In genomic region chr6:84774174-84775158, GRCh38 we compare ENCODE assay signal across 8 cellular contexts. TPM values are rescaled to one million over a fixed set of nuclear protein-coding genes. Genes with fewer than 3 reads are reported as not detected.
A peak's percentile ranks its signal among the peaks of the same experiment; 100 is the strongest.
DNase-seq lines count a peak whose midpoint lies in the region; ATAC-seq, FAIRE-seq and TF ChIP-seq lines count a peak whose summit lies in the region.

No MANE protein-coding gene starts in this region.

- no peaks in the 10 kb centered on the region for H3K9me3 Mint-ChIP-seq in activated T-cell treated with anti-CD3 and anti-CD28 coated beads, Interleukin-2, amount 50 U/mL, for 24 hours
- H3K9me3 Mint-ChIP-seq in activated T-helper 2 cell treated with anti-CD3 and anti-CD28 coated beads, Interferon-gamma antibody, Interleukin-2, Interleukin-4, amounts not matched to agents 10 μg/mL and 5 μg/mL and 100 μg/mL, durations not matched to agents 14 hours and 24 hours and 36 hours: no peaks in the 10 kb centered on the region

- no peaks in the 10 kb centered on the region for H3K9me1 ChIP-seq in K562 (ENCODE audit: control insufficient read depth, insufficient read depth, low read length)
- H3K9me1 ChIP-seq in keratinocyte (ENCODE audit: control insufficient read depth, extremely low read depth, insufficient read depth, low read length): no peaks in the 10 kb centered on the region

- no peaks in the 10 kb centered on the region for H3K36me3 ChIP-seq in K562 (ENCODE audit: control insufficient read depth, insufficient read depth, low read length)
- no peaks in the 10 kb centered on the region for H3K36me3 ChIP-seq in keratinocyte (ENCODE audit: control insufficient read depth in 2 of 2, extremely low read depth in 1 of 2, insufficient read depth in 2 of 2, low read length in 2 of 2)
- no peaks in the 10 kb centered on the region for H3K36me3 ChIP-seq in thoracic aorta

- peak overlapping the region; percentile 37 for H3K4me3 ChIP-seq in K562
- H3K4me3 ChIP-seq in keratinocyte (ENCODE audit: control insufficient read depth in 2 of 3, extremely low read depth in 1 of 3, insufficient read depth in 2 of 3, low read depth in 1 of 3, low read length in 3 of 3): peak overlapping the region; percentile 5 to 17 (median 6)
- peak overlapping the region; percentile 76 for H3K4me3 ChIP-seq in thoracic aorta

- peak; percentile 35 for DNase-seq in activated T-cell treated with anti-CD3 and anti-CD28 coated beads, Interleukin-2, amount 50 U/mL, for 24 hours
- DNase-seq in activated T-cell treated with anti-CD3 and anti-CD28 coated beads for 4 hours: no peak
- DNase-seq in K562 (ENCODE audit: extremely low read depth in 1 of 4, low spot score in 3 of 4): peak; percentile 46 to 60 (median 52)
- no peak for DNase-seq in keratinocyte (ENCODE audit: low read depth, low spot score)
- no peak for DNase-seq in thoracic aorta (ENCODE audit: low spot score)
- DNase-seq in activated T-helper 2 cell treated with anti-CD3 and anti-CD28 coated beads, Interferon-gamma antibody, Interleukin-2, Interleukin-4, amounts not matched to agents 10 μg/mL and 5 μg/mL and 100 μg/mL, durations not matched to agents 14 hours and 24 hours and 36 hours (ENCODE audit: low spot score): no peak
- DNase-seq in NK-92 (lab: John Stamatoyannopoulos, UW; ENCODE audit: unreplicated experiment): no peak

- intact Hi-C loops in K562 (cut with micrococcal nuclease): loop anchor here (5.0 to 10.0 kb wide), 2 partner anchors 190 to 347 kb away; no protein-coding TSS in a partner anchor
- intact Hi-C loops in activated T-helper 2 cell treated with anti-CD3 and anti-CD28 coated beads, Interferon-gamma antibody, Interleukin-2, Interleukin-4, amounts not matched to agents 10 μg/mL and 5 μg/mL and 100 μg/mL, durations not matched to agents 14 hours and 24 hours and 36 hours (cut with micrococcal nuclease): loop anchor here (1.0 to 10.0 kb wide), 2 partner anchors 10 to 550 kb away; partner anchors contain the start of gene TBX18

- peaks cover 75% of the 10 kb centered on the region for H3K27me3 Mint-ChIP-seq in activated T-cell treated with anti-CD3 and anti-CD28 coated beads, Interleukin-2, amount 50 U/mL, for 24 hours
- H3K27me3 Mint-ChIP-seq in activated T-helper 2 cell treated with anti-CD3 and anti-CD28 coated beads, Interferon-gamma antibody, Interleukin-2, Interleukin-4, amounts not matched to agents 10 μg/mL and 5 μg/mL and 100 μg/mL, durations not matched to agents 14 hours and 24 hours and 36 hours (ENCODE audit: low read depth): peaks cover 61% of the 10 kb centered on the region

- H3K79me2 ChIP-seq in K562 (ENCODE audit: control insufficient read depth, insufficient read depth, low read length) (no peaks in the 10 kb centered on the region), keratinocyte (ENCODE audit: control insufficient read depth, insufficient read depth, low read length) (no peaks in the 10 kb centered on the region)

- no peak for TF ChIP-seq EP300 in K562 (IDR thresholded peaks at IDR 0.05; ENCODE audit: low read length)

- H3K4me2 ChIP-seq in K562 (ENCODE audit: insufficient read depth, low read length) (peak overlapping the region; percentile 61; the same call in 1 of the 2 replicates), keratinocyte (ENCODE audit: control insufficient read depth, extremely low read depth, insufficient read depth, low read depth, low read length) (peak overlapping the region; percentile 49)

- H3K4me1 ChIP-seq in K562 (replicated peaks in 1 of 2; ENCODE audit: control insufficient read depth in 2 of 2, insufficient read depth in 2 of 2, low read length in 2 of 2) (peaks cover under 1 to 22% of the 10 kb centered on the region in 2 experiments; a peak in 2 of 5 replicates), keratinocyte (ENCODE audit: control insufficient read depth, extremely low read depth, insufficient read depth, low read length) (no peaks in the 10 kb centered on the region), thoracic aorta (ENCODE audit: control insufficient read depth in 1 of 2, low read depth in 2 of 2) (no peaks in the 10 kb centered on the region)

- ATAC-seq in HG03432 (IDR thresholded peaks at IDR 0.05; ENCODE audit: unreplicated experiment) (peak; percentile 90), K562 (peak; percentile 92), thoracic aorta (ENCODE audit: insufficient number of reproducible peaks, low FRiP score, low read depth) (peak; percentile 65)

- H4K20me1 ChIP-seq in K562 (replicated peaks; ENCODE audit: control insufficient read depth, insufficient read depth, low read length) (no peaks in the 10 kb centered on the region), keratinocyte (ENCODE audit: control insufficient read depth, extremely low read depth, insufficient read depth, low read length) (no peaks in the 10 kb centered on the region)

- FAIRE-seq in K562 (lab: Jason Lieb, UNC) (no peak), keratinocyte (lab: Jason Lieb, UNC) (no peak)

- TF ChIP-seq CTCF in K562 (IDR thresholded peaks at IDR 0.05 in 2 of 3, conservative IDR thresholded peaks at IDR 0.05 in 1 of 3; ENCODE audit: insufficient read depth in 2 of 3, low read depth in 1 of 3, low read length in 3 of 3) (peak; percentile 48 to 68 (median 54); a peak in 5 of 6 replicates), keratinocyte (optimal IDR thresholded peaks at IDR 0.05 in 1 of 3, IDR thresholded peaks at IDR 0.05 in 1 of 3, conservative IDR thresholded peaks at IDR 0.05 in 1 of 3; ENCODE audit: extremely low read depth in 1 of 3, insufficient read depth in 2 of 3, low read length in 3 of 3) (peak in 2 of 3 experiments; percentile 54 to 78), thoracic aorta (IDR thresholded peaks at IDR 0.05) (peak; percentile 79)

- CTCF ChIA-PET in K562 (lab: Yijun Ruan, JAX; ENCODE audit: low intra/inter-chr PET ratio): interaction anchor here (0.5 kb wide), 1 partner anchor 197 kb away, joined by 3 read pairs; no protein-coding TSS in a partner anchor

- in situ Hi-C loops in K562 (cut with MboI): loop anchor here (25.0 kb wide), 2 partner anchors 887 to 1913 kb away; no protein-coding TSS in a partner anchor

- H2AFZ ChIP-seq in K562 (ENCODE audit: low read depth, low read length) (peak overlapping the region; percentile 76), keratinocyte (ENCODE audit: control insufficient read depth, low read length) (no peak overlapping the region)

- H3K27ac Mint-ChIP-seq in activated T-cell treated with anti-CD3 and anti-CD28 coated beads, Interleukin-2, amount 50 U/mL, for 24 hours: no peak overlapping the region
- H3K27ac Mint-ChIP-seq in activated T-helper 2 cell treated with anti-CD3 and anti-CD28 coated beads, Interferon-gamma antibody, Interleukin-2, Interleukin-4, amounts not matched to agents 10 μg/mL and 5 μg/mL and 100 μg/mL, durations not matched to agents 14 hours and 24 hours and 36 hours: no peak overlapping the region

- POLR2A ChIA-PET in K562 (lab: Yijun Ruan, JAX): interaction anchor here (1.3 to 6.3 kb wide), 2 partner anchors 9 to 11 kb away, joined by 5 to 35 read pairs; partner anchors contain the start of gene TBX18

- H3K27ac ChIP-seq in K562 (ENCODE audit: extremely low read depth, low read depth, low read length): peak overlapping the region; percentile 37; the same call in 1 of the 3 replicates
- H3K27ac ChIP-seq in keratinocyte (ENCODE audit: control insufficient read depth, insufficient read depth, low read length): no peak overlapping the region
- peak overlapping the region; percentile 95 to 96 for H3K27ac ChIP-seq in thoracic aorta

- WGBS in K562 (ENCODE audit: insufficient coverage, low coverage, missing lambda C conversion rate): 65% methylated on average over 46 of the region's 87 CpGs

- H3K4me1 Mint-ChIP-seq in activated T-cell treated with anti-CD3 and anti-CD28 coated beads, Interleukin-2, amount 50 U/mL, for 24 hours (ENCODE audit: low read depth): peaks cover 4% of the 10 kb centered on the region
- H3K4me1 Mint-ChIP-seq in activated T-helper 2 cell treated with anti-CD3 and anti-CD28 coated beads, Interferon-gamma antibody, Interleukin-2, Interleukin-4, amounts not matched to agents 10 μg/mL and 5 μg/mL and 100 μg/mL, durations not matched to agents 14 hours and 24 hours and 36 hours (ENCODE audit: low read depth): peaks cover 4% of the 10 kb centered on the region

- H3K9me3 ChIP-seq in K562 (replicated peaks; ENCODE audit: control insufficient read depth, insufficient read depth, low read depth, low read length) (no peaks in the 10 kb centered on the region), keratinocyte (ENCODE audit: control insufficient read depth, low read depth, low read length) (no peaks in the 10 kb centered on the region), thoracic aorta (no peaks in the 10 kb centered on the region)

- TF ChIP-seq POLR2A in K562 (conservative IDR thresholded peaks at IDR 0.05): 0 out of 2 replicates have a peak, but pooled peaks have one; percentile 1

- peaks cover 0 to 2% of the 10 kb centered on the region in 2 experiments; a peak in 2 of 5 replicates for H3K27me3 ChIP-seq in K562 (ENCODE audit: control insufficient read depth in 2 of 2, insufficient read depth in 2 of 2, low read length in 2 of 2)
- H3K27me3 ChIP-seq in keratinocyte (ENCODE audit: control insufficient read depth, extremely low read depth, insufficient read depth, low read length): peaks cover 37% of the 10 kb centered on the region
- no peaks in the 10 kb centered on the region for H3K27me3 ChIP-seq in thoracic aorta (replicated peaks; ENCODE audit: insufficient read depth)

- H3K36me3 Mint-ChIP-seq in activated T-cell treated with anti-CD3 and anti-CD28 coated beads, Interleukin-2, amount 50 U/mL, for 24 hours (ENCODE audit: low read depth): no peaks in the 10 kb centered on the region
- no peaks in the 10 kb centered on the region for H3K36me3 Mint-ChIP-seq in activated T-helper 2 cell treated with anti-CD3 and anti-CD28 coated beads, Interferon-gamma antibody, Interleukin-2, Interleukin-4, amounts not matched to agents 10 μg/mL and 5 μg/mL and 100 μg/mL, durations not matched to agents 14 hours and 24 hours and 36 hours (ENCODE audit: low read depth)

- peak; percentile 20 to 49; a peak in 3 of 4 replicates for TF ChIP-seq RAD21 in K562 (CRISPR knock-in tag; conservative IDR thresholded peaks at IDR 0.05 in 1 of 2, IDR thresholded peaks at IDR 0.05 in 1 of 2)

- H3K9ac ChIP-seq in K562 (ENCODE audit: insufficient read depth in 1 of 2, low read depth in 2 of 2, low read length in 2 of 2): peak overlapping the region; percentile 60 to 87
- no peak overlapping the region for H3K9ac ChIP-seq in keratinocyte (ENCODE audit: control insufficient read depth, extremely low read depth, insufficient read depth, low read length)

- dilution Hi-C loops in keratinocyte (cut with MboI; ENCODE audit: extremely low pct_ligation_motif_present, low sequenced_read_pairs): no loop called here

- H3K4me3 Mint-ChIP-seq in activated T-cell treated with anti-CD3 and anti-CD28 coated beads, Interleukin-2, amount 50 U/mL, for 24 hours: no peak overlapping the region
- no peak overlapping the region for H3K4me3 Mint-ChIP-seq in activated T-helper 2 cell treated with anti-CD3 and anti-CD28 coated beads, Interferon-gamma antibody, Interleukin-2, Interleukin-4, amounts not matched to agents 10 μg/mL and 5 μg/mL and 100 μg/mL, durations not matched to agents 14 hours and 24 hours and 36 hours (ENCODE audit: low read depth)

- TSS peak; percentile 69 for BruUV-seq in K562 (replicated peaks; lab: Mats Ljungman, UMichigan)

RNA-seq across cellular contexts. Expression of gene TBX18, which starts 10.1 kb away (rescaled TPM):
- total RNA-seq in K562 (2011; cell fraction: chromatin; rRNA removed; ENCODE audit: low replicate concordance): 48.3 and 55.1 TPM in 2 replicates
- total RNA-seq in K562 (2011; cell fraction: nucleolus; rRNA removed): 26.8 and 27.0 TPM in 2 replicates
- total RNA-seq in K562 (2011; cell fraction: nucleoplasm; rRNA removed): 29.4 and 61.1 TPM in 2 replicates
- 22.0 and 22.7 TPM in 2 replicates for total RNA-seq in K562 (2014; rRNA removed)
- 18.3 and 21.1 TPM in 2 replicates for total RNA-seq in K562 (2014; rRNA removed; fragmentation: Illumina TruSeq; extraction: Trizol)
- total RNA-seq in K562 (2015; rRNA removed; fragmentation: Illumina TruSeq; extraction: Trizol): 18.1 and 20.7 TPM in 2 replicates
- 28.0 and 32.9 TPM in 2 replicates for total RNA-seq in K562 (2021)
- polyA plus RNA-seq in K562 (2011; rRNA removed): 36.1 and 41.4 TPM in 2 replicates
- 32.0 and 43.8 TPM in 2 replicates for polyA plus RNA-seq in K562 (2011; cell fraction: cytosol; rRNA removed)
- polyA plus RNA-seq in K562 (2011; cell fraction: nucleus; rRNA removed): 78.3 and 79.7 TPM in 2 replicates
- 18.2 and 18.7 TPM in 2 replicates for polyA plus RNA-seq in K562 (2012)
- 17.6 and 22.8 TPM in 2 replicates for polyA plus RNA-seq in K562 (2014; fragmentation: Illumina TruSeq; extraction: Trizol)
- polyA plus RNA-seq in K562 (2014; fragmentation: Nextera tagmentation; extraction: Ambion mirVana): 1 to 10 TPM; 4.0 to 4.8 TPM
- 19.2 and 26.8 TPM in 2 replicates for polyA plus RNA-seq in K562 (2014; rRNA removed)
- polyA minus RNA-seq in K562 (2011; rRNA and poly(A)+ RNA removed): 71.1 and 83.2 TPM in 2 replicates
- 24.1 and 25.9 TPM in 2 replicates for polyA minus RNA-seq in K562 (2011; cell fraction: cytosol; rRNA and poly(A)+ RNA removed)
- polyA minus RNA-seq in K562 (2011; cell fraction: nucleus; rRNA and poly(A)+ RNA removed): 79.0 and 112 TPM in 2 replicates
- polyA plus RNA-seq in keratinocyte: 0.01 to 0.03 TPM (median 0.03 TPM) in 3 replicates
- not detected for polyA plus RNA-seq in keratinocyte (2011; ENCODE audit: low read depth)
- polyA plus RNA-seq in keratinocyte (2011; cell fraction: cytosol; rRNA removed): 0.06 TPM in 2 replicates
- 0.09 and 0.33 TPM in 2 replicates for polyA plus RNA-seq in keratinocyte (2011; cell fraction: nucleus; rRNA removed)
- not detected in 2 replicates for polyA plus RNA-seq in keratinocyte (2012; ENCODE audit: low replicate concordance)
- polyA minus RNA-seq in keratinocyte: 0.10 to 1.2 TPM in 2 of 3 replicates, not detected in the other
- polyA minus RNA-seq in keratinocyte (2011; cell fraction: cytosol; rRNA and poly(A)+ RNA removed): not detected
- 0.11 and 0.16 TPM in 2 replicates for polyA minus RNA-seq in keratinocyte (2011; cell fraction: nucleus; rRNA and poly(A)+ RNA removed)
- 10 to 100 TPM; 53.5 to 85.4 TPM for total RNA-seq in thoracic aorta
- total RNA-seq in activated T-helper 2 cell treated with anti-CD3 and anti-CD28 coated beads, Interferon-gamma antibody, Interleukin-2, Interleukin-4, amounts not matched to agents 10 μg/mL and 5 μg/mL and 100 μg/mL, durations not matched to agents 14 hours and 24 hours and 36 hours: not detected in 2 replicates

Comparison
In these comparisons a context has a peak if more than half of its experiments do, and no peak if none do; other contexts are left out.
1. DNase-seq: peak in activated T-cell treated with anti-CD3 and anti-CD28 coated beads, Interleukin-2, amount 50 U/mL, for 24 hours (single experiment) and K562 (4 of 4); none in activated T-cell treated with anti-CD3 and anti-CD28 coated beads for 4 hours (single experiment), keratinocyte (single experiment), thoracic aorta (single experiment), activated T-helper 2 cell treated with anti-CD3 and anti-CD28 coated beads, Interferon-gamma antibody, Interleukin-2, Interleukin-4, amounts not matched to agents 10 μg/mL and 5 μg/mL and 100 μg/mL, durations not matched to agents 14 hours and 24 hours and 36 hours (single experiment) and NK-92 (single experiment).
2. H3K4me3 ChIP-seq: peak in every context shown above with its lines; median percentile 76 in thoracic aorta; 37 in K562; 6 in keratinocyte.
3. RNA of gene TBX18, which starts 10.1 kb away (total RNA-seq): 53.5 to 85.4 TPM in thoracic aorta and 18.1 to 61.1 TPM in K562; not detected in activated T-helper 2 cell treated with anti-CD3 and anti-CD28 coated beads, Interferon-gamma antibody, Interleukin-2, Interleukin-4, amounts not matched to agents 10 μg/mL and 5 μg/mL and 100 μg/mL, durations not matched to agents 14 hours and 24 hours and 36 hours; every median in the first group is over 10 times any median in the second.
4. Peak in every context shown above with its lines, with median percentiles within 50 percentile points of each other: ATAC-seq and CTCF ChIP-seq.